ENCODE assay signal across 28 cellular contexts in the genomic region with DNA sequence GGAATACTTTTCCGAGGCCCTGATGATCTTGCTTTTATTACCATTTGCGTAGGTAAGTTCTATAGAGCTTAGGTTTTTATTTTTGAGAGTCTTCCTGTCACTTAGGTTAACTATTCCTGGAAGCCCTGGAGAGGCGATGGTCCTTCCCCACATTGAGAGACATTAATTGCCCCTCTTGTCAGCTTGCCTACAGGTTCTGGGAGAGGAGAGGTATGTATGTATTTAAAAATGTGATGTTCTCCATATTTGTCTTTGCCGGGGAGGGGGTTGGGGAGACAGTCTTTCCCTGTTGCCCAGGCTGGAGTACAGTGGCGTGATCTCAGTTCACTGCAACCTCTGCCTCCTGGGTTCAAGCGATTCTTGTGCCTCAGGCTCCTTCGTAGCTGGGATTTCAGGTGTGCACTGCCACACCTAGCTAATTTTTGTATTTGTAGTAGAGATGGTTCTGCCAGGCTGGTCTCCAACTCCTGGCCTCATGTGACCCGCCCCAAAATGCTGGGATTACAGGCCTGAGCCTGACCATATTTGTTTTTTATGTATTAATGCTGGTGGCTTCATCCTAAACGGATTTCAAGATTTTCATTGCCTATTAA. TPM values are rescaled to one million over a fixed set of nuclear protein-coding genes. Genes with fewer than 3 reads are reported as not detected.
DNase-seq lines count a peak whose midpoint lies in the region; ATAC-seq and TF ChIP-seq lines count a peak whose summit lies in the region.
"Had no signal": no experiment of that assay in that cellular context is flagged by ENCODE, and none has a peak within 500 bp of the region (broad histone marks: within the 10 kb centered on the region; RNA-seq: fewer than 3 reads in every experiment).

No MANE protein-coding gene starts in this region.

- no peak for DNase-seq in activated naive CD4-positive, alpha-beta T cell treated with anti-CD3 and anti-CD28 coated beads for 36 hours
- DNase-seq in activated naive CD4-positive, alpha-beta T cell treated with anti-CD3 and anti-CD28 coated beads, Interleukin-2, amount 50 U/mL, for 16 hours: no peak
- DNase-seq in NAMALWA (ENCODE audit: low spot score) (peak; percentile 22), adipocyte (ENCODE audit: low read depth) (no peak), T-cell (no peak), uterus (no peak)
- no peak for DNase-seq in stimulated activated naive CD8-positive, alpha-beta T cell treated with anti-CD3 and anti-CD28 coated beads, Interleukin-15, amount 100 ng/mL, for 72 hours
- DNase-seq: activated CD8-positive, alpha-beta memory T cell treated with anti-CD3 and anti-CD28 coated beads for 24 hours; activated effector memory CD4-positive, alpha-beta T cell treated with Interleukin-2 at 50 U/mL for 16 hours; CD4-positive, CD25-positive, alpha-beta regulatory T cell; DMS53; erythroblast; foreskin melanocyte; GF-D8; hypothalamus; KBM-7; mucosa of descending colon; NCI-H146; NCI-H2171 treated with DMSO at 0.1 percent for 48 hours; NCI-H526 treated with DMSO at 0.1 percent for 48 hours had no signal

- no peak overlapping the region for H3K27ac ChIP-seq in uterus
- H3K27ac ChIP-seq: ascending aorta, GM23248, neutrophil, vagina had no signal

- ATAC-seq in stimulated activated naive CD8-positive, alpha-beta T cell treated with anti-CD3 and anti-CD28 coated beads, Interleukin-15, amount 100 ng/mL, for 72 hours: no peak
- ATAC-seq in T-cell (replicated peaks in 1 of 4) (no peak), GM19452 (IDR thresholded peaks at IDR 0.05; ENCODE audit: unreplicated experiment) (no peak)
- ATAC-seq: mucosa of descending colon, Right ventricle myocardium inferior had no signal

- H3K4me3 Mint-ChIP-seq in activated naive CD4-positive, alpha-beta T cell treated with anti-CD3 and anti-CD28 coated beads for 36 hours: no peak overlapping the region
- H3K4me3 Mint-ChIP-seq in stimulated activated naive CD8-positive, alpha-beta T cell treated with anti-CD3 and anti-CD28 coated beads, Interleukin-15, amount 100 ng/mL, for 72 hours: no peak overlapping the region
- H3K4me3 Mint-ChIP-seq in T-cell: no peak overlapping the region

- no peaks in the 10 kb centered on the region for H3K27me3 Mint-ChIP-seq in activated naive CD4-positive, alpha-beta T cell treated with anti-CD3 and anti-CD28 coated beads for 36 hours (ENCODE audit: low read depth)
- H3K27me3 Mint-ChIP-seq in stimulated activated naive CD8-positive, alpha-beta T cell treated with anti-CD3 and anti-CD28 coated beads, Interleukin-15, amount 100 ng/mL, for 72 hours: no peaks in the 10 kb centered on the region
- H3K27me3 Mint-ChIP-seq in T-cell: no peaks in the 10 kb centered on the region

- H3K36me3 Mint-ChIP-seq in activated naive CD4-positive, alpha-beta T cell treated with anti-CD3 and anti-CD28 coated beads for 36 hours (ENCODE audit: low read depth): peaks cover 52% of the 10 kb centered on the region
- peaks cover 48% of the 10 kb centered on the region for H3K36me3 Mint-ChIP-seq in T-cell

- CTCF ChIA-PET in activated naive CD4-positive, alpha-beta T cell treated with anti-CD3 and anti-CD28 coated beads for 36 hours (lab: Charles Lee): interaction anchor here (1.1 to 1.7 kb wide), 3 partner anchors 23 to 34 kb away, joined by 3 to 6 read pairs (median 4); no protein-coding TSS in a partner anchor
- CTCF ChIA-PET in T-cell (lab: Charles Lee): interaction anchor here (0.5 to 1.1 kb wide), 3 partner anchors 10 to 35 kb away, joined by 3 to 5 read pairs (median 3); no protein-coding TSS in a partner anchor

- H3K4me1 Mint-ChIP-seq in activated naive CD4-positive, alpha-beta T cell treated with anti-CD3 and anti-CD28 coated beads for 36 hours (ENCODE audit: low read depth): peaks cover 31% of the 10 kb centered on the region
- peaks cover 59% of the 10 kb centered on the region for H3K4me1 Mint-ChIP-seq in stimulated activated naive CD8-positive, alpha-beta T cell treated with anti-CD3 and anti-CD28 coated beads, Interleukin-15, amount 100 ng/mL, for 72 hours
- H3K4me1 Mint-ChIP-seq in T-cell: peaks cover 41 to 52% (median 42%) of the 10 kb centered on the region in 3 donors

- H3K9me3 Mint-ChIP-seq in activated naive CD4-positive, alpha-beta T cell treated with anti-CD3 and anti-CD28 coated beads for 36 hours: no peaks in the 10 kb centered on the region
- H3K9me3 Mint-ChIP-seq in stimulated activated naive CD8-positive, alpha-beta T cell treated with anti-CD3 and anti-CD28 coated beads, Interleukin-15, amount 100 ng/mL, for 72 hours: no peaks in the 10 kb centered on the region
- no peaks in the 10 kb centered on the region for H3K9me3 Mint-ChIP-seq in T-cell
- H3K9me3 Mint-ChIP-seq: CD4-positive, CD25-positive, alpha-beta regulatory T cell had no signal

- peaks cover 36% of the 10 kb centered on the region for H3K4me1 ChIP-seq in adipocyte (ENCODE audit: control insufficient read depth, insufficient read depth, low read length)
- peaks cover 0 to 3% of the 10 kb centered on the region in 2 donors for H3K4me1 ChIP-seq in uterus

- POLR2A ChIA-PET in T-cell (lab: Charles Lee): no interaction called here

- H3K9ac ChIP-seq in adipocyte (ENCODE audit: low read length): peak overlapping the region; percentile 27

- TF ChIP-seq CTCF in uterus (IDR thresholded peaks at IDR 0.05): no peak

- H3K9me3 ChIP-seq in adipocyte (ENCODE audit: control insufficient read depth, low read length) (no peaks in the 10 kb centered on the region), uterus (no peaks in the 10 kb centered on the region)
- H3K9me3 ChIP-seq: ascending aorta, mucosa of descending colon, neutrophil, vagina had no signal

- no peak for TF ChIP-seq POLR2A in uterus (IDR thresholded peaks at IDR 0.05)

- peak overlapping the region; percentile 33 for H3K27ac Mint-ChIP-seq in activated naive CD4-positive, alpha-beta T cell treated with anti-CD3 and anti-CD28 coated beads for 36 hours
- H3K27ac Mint-ChIP-seq in stimulated activated naive CD8-positive, alpha-beta T cell treated with anti-CD3 and anti-CD28 coated beads, Interleukin-15, amount 100 ng/mL, for 72 hours: peak overlapping the region; percentile 46 to 64
- H3K27ac Mint-ChIP-seq in T-cell: no peak overlapping the region

- H3K27me3 ChIP-seq in adipocyte (replicated peaks; ENCODE audit: control insufficient read depth, insufficient read depth, low read length) (no peaks in the 10 kb centered on the region), uterus (no peaks in the 10 kb centered on the region)
- H3K27me3 ChIP-seq: ascending aorta, neutrophil, vagina had no signal

- intact Hi-C loops in activated naive CD4-positive, alpha-beta T cell treated with anti-CD3 and anti-CD28 coated beads for 36 hours (cut with micrococcal nuclease): no loop called here
- intact Hi-C loops in uterus (cut with DNase I; ENCODE audit: low total_unique reads): no loop called here

- H3K4me3 ChIP-seq in adipocyte (ENCODE audit: low read length) (no peak overlapping the region), uterus (no peak overlapping the region)
- H3K4me3 ChIP-seq: ascending aorta, GM23248, mucosa of descending colon, vagina had no signal

- H3K36me3 ChIP-seq in adipocyte (ENCODE audit: control insufficient read depth, insufficient read depth, low read length, severe bottlenecking): peaks cover 66% of the 10 kb centered on the region
- H3K36me3 ChIP-seq in uterus: no peaks in the 10 kb centered on the region

RNA-seq across cellular contexts. Expression of a gene that starts 6.2 kb away (rescaled TPM):
- 1,000 to 10,000 TPM; 3,309 to 3,414 TPM for total RNA-seq in activated naive CD4-positive, alpha-beta T cell treated with anti-CD3 and anti-CD28 coated beads for 36 hours
- total RNA-seq in T-cell (1,000 to 10,000 TPM; 1,722 to 2,107 (median 1,965) TPM), uterus (1,000 to 10,000 TPM in 3 of 4 donors, 100 to 1,000 TPM in 1; 824 to 1,988 (median 1,203) TPM)

RNA-seq across cellular contexts. Expression of a gene that starts 29.6 kb away (rescaled TPM):
- 10 to 100 TPM; 20.9 to 21.0 TPM for total RNA-seq in activated naive CD4-positive, alpha-beta T cell treated with anti-CD3 and anti-CD28 coated beads for 36 hours
- 10 to 100 TPM; 40.2 to 53.6 (median 46.5) TPM for total RNA-seq in T-cell
- total RNA-seq in uterus: 10 to 100 TPM; 22.6 to 30.3 (median 26.7) TPM

RNA-seq across cellular contexts. Expression of a gene that starts 54.7 kb away (rescaled TPM):
- total RNA-seq in activated naive CD4-positive, alpha-beta T cell treated with anti-CD3 and anti-CD28 coated beads for 36 hours: not detected
- total RNA-seq in T-cell: under 1 TPM in 1 of 5 donors, not detected in 4; 0.20 TPM
- under 1 TPM in 1 of 4 donors, not detected in 3; 0.43 TPM for total RNA-seq in uterus
- total RNA-seq: ascending aorta; CD4-positive, CD25-positive, alpha-beta regulatory T cell; GM23248; liver; renal cortical epithelial cell; Right ventricle myocardium inferior; vagina had no signal

Comparison
In these comparisons a context has a peak if more than half of its experiments do, and no peak if none do; other contexts are left out.
1. H3K27ac Mint-ChIP-seq: peak in activated naive CD4-positive, alpha-beta T cell treated with anti-CD3 and anti-CD28 coated beads for 36 hours (single experiment) and stimulated activated naive CD8-positive, alpha-beta T cell treated with anti-CD3 and anti-CD28 coated beads, Interleukin-15, amount 100 ng/mL, for 72 hours (2 of 2); none in T-cell (0 of 2).